8 cellular contexts compared by ENCODE assay signal in the genomic region with DNA sequence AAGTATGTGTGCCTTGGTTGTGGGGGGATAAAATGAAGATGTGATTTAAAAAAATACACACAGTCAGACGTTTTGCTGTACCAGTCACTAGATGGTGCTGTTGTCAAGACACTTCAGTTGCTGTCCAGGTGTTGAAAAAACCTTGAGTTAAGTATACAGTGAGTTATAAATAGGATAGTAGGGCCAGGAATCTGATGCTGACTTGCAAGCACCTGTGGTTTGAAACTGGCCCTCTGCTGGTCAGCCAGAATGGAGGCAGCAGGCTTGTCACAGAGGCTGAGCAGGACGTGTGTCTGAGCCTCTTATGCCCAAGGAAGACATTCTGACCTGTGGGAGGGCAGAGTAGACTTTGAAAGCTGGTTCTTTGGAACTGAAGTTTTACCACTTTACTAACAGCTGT. TPM values are rescaled to one million over a fixed set of nuclear protein-coding genes. Genes with fewer than 3 reads are reported as not detected.
A peak's percentile ranks its signal among the peaks of the same experiment; 100 is the strongest.
DNase-seq lines count a peak whose midpoint lies in the region; ATAC-seq and TF ChIP-seq lines count a peak whose summit lies in the region.

No MANE protein-coding gene starts in this region.

- no peaks in the 10 kb centered on the region for H3K9me3 Mint-ChIP-seq in CD4-positive, alpha-beta memory T cell
- H3K9me3 Mint-ChIP-seq in T-cell (no peaks in the 10 kb centered on the region), endothelial cell (ENCODE audit: unreplicated experiment) (no peaks in the 10 kb centered on the region)

- H3K4me3 ChIP-seq in CD4-positive, alpha-beta memory T cell (ENCODE audit: low read length in 2 of 2): no peak overlapping the region

- H3K4me1 Mint-ChIP-seq in CD4-positive, alpha-beta memory T cell: peaks cover 0 to 2% (median 0%) of the 10 kb centered on the region in 4 donors
- H3K4me1 Mint-ChIP-seq in T-cell (no peaks in the 10 kb centered on the region), endothelial cell (ENCODE audit: unreplicated experiment) (no peaks in the 10 kb centered on the region)

- H3K27ac Mint-ChIP-seq in CD4-positive, alpha-beta memory T cell: peak overlapping the region in 2 of 7 donors; percentile 25 to 33
- H3K27ac Mint-ChIP-seq in T-cell: no peak overlapping the region
- no peak overlapping the region for H3K27ac Mint-ChIP-seq in endothelial cell (ENCODE audit: unreplicated experiment)

- no peaks in the 10 kb centered on the region for H3K4me1 ChIP-seq in CD4-positive, alpha-beta memory T cell (ENCODE audit: insufficient read depth, low read length)

- intact Hi-C loops in CD4-positive, alpha-beta memory T cell (cut with micrococcal nuclease): loop anchor here (1.0 to 5.0 kb wide), 4 partner anchors 185 to 1111 kb away; no protein-coding TSS in a partner anchor

- no peak overlapping the region for H3K4me3 Mint-ChIP-seq in CD4-positive, alpha-beta memory T cell
- H3K4me3 Mint-ChIP-seq in T-cell: no peak overlapping the region
- no peak overlapping the region for H3K4me3 Mint-ChIP-seq in endothelial cell (ENCODE audit: unreplicated experiment)

- POLR2A ChIA-PET in CD4-positive, alpha-beta memory T cell (lab: Charles Lee; ENCODE audit: partially characterized antibody): interaction anchor here (1.0 kb wide), 1 partner anchor 51 kb away, joined by 3 read pairs; the partner anchor contains the start of gene CMTR1
- POLR2A ChIA-PET in T-cell (lab: Charles Lee): no interaction called here

- peak; percentile 41 to 55 (median 45) for DNase-seq in CD4-positive, alpha-beta memory T cell
- DNase-seq in GM20000 (ENCODE audit: low spot score) (peak; percentile 62), NCI-H1694 (lab: John Stamatoyannopoulos, UW) (peak; percentile 18), T-cell (peak in 16 of 34 experiments; percentile 1 to 28 (median 10)), endothelial cell (ENCODE audit: low spot score) (peak; percentile 20), myocyte (ENCODE audit: low read depth) (peak; percentile 64), cerebellar nuclear complex (lab: John Stamatoyannopoulos, UW) (no peak)

- CTCF ChIA-PET in CD4-positive, alpha-beta memory T cell (lab: Charles Lee; ENCODE audit: partially characterized antibody): interaction anchor here (0.6 to 1.7 kb wide), 6 partner anchors 11 to 310 kb away, joined by 3 to 10 read pairs (median 4); no protein-coding TSS in a partner anchor
- CTCF ChIA-PET in T-cell (lab: Charles Lee): interaction anchor here (0.6 to 1.5 kb wide), 2 partner anchors 113 to 311 kb away, joined by 3 read pairs; no protein-coding TSS in a partner anchor

- TF ChIP-seq CTCF in GM20000 (IDR thresholded peaks at IDR 0.05; ENCODE audit: extremely low read depth, missing control alignments) (peak; percentile 17), endothelial cell (IDR thresholded peaks at IDR 0.05; ENCODE audit: unreplicated experiment) (peak; percentile 73)

- H3K27me3 ChIP-seq in CD4-positive, alpha-beta memory T cell (ENCODE audit: insufficient read depth, low read length): no peaks in the 10 kb centered on the region

- H3K36me3 Mint-ChIP-seq in CD4-positive, alpha-beta memory T cell: peaks cover 22 to 47% of the 10 kb centered on the region in 2 donors
- H3K36me3 Mint-ChIP-seq in T-cell: peaks cover 35% of the 10 kb centered on the region
- peaks cover 11% of the 10 kb centered on the region for H3K36me3 Mint-ChIP-seq in endothelial cell (ENCODE audit: low read depth, unreplicated experiment)

- no peaks in the 10 kb centered on the region for H3K27me3 Mint-ChIP-seq in CD4-positive, alpha-beta memory T cell
- H3K27me3 Mint-ChIP-seq in T-cell (no peaks in the 10 kb centered on the region), endothelial cell (ENCODE audit: unreplicated experiment) (no peaks in the 10 kb centered on the region)

- H3K9me3 ChIP-seq in CD4-positive, alpha-beta memory T cell (ENCODE audit: control insufficient read depth in 1 of 2, low read length in 2 of 2): no peaks in the 10 kb centered on the region

- ATAC-seq in T-cell (replicated peaks in 1 of 4) (peak in 3 of 4 experiments; percentile 34 to 53 (median 41)), HG03442 (IDR thresholded peaks at IDR 0.05; ENCODE audit: unreplicated experiment) (no peak)

- peaks cover 5% of the 10 kb centered on the region for H3K36me3 ChIP-seq in CD4-positive, alpha-beta memory T cell (ENCODE audit: insufficient read depth, low read length)

- H3K27ac ChIP-seq in CD4-positive, alpha-beta memory T cell (ENCODE audit: low read depth, low read length): no peak overlapping the region

RNA-seq across cellular contexts. Expression of gene RNF8, which starts 27.8 kb away (rescaled TPM):
- total RNA-seq in CD4-positive, alpha-beta memory T cell: 10 to 100 TPM; 14.8 to 16.6 TPM
- 10 to 100 TPM; 14.2 to 17.2 TPM for polyA plus RNA-seq in CD4-positive, alpha-beta memory T cell
- total RNA-seq in T-cell (10 to 100 TPM; 10.6 to 18.5 (median 15.2) TPM), endothelial cell (ENCODE audit: unreplicated experiment) (21.8 TPM), myocyte (14.0 and 21.5 TPM in 2 replicates)
- 12.6 TPM for polyA plus RNA-seq in myocyte (2012)

RNA-seq across cellular contexts. Expression of gene CMTR1, which starts 51.4 kb away (rescaled TPM):
- total RNA-seq in CD4-positive, alpha-beta memory T cell: 10 to 100 TPM; 75.0 to 79.1 TPM
- 10 to 100 TPM; 28.4 to 32.6 TPM for polyA plus RNA-seq in CD4-positive, alpha-beta memory T cell
- total RNA-seq in T-cell: 10 to 100 TPM; 62.5 to 82.7 (median 75.2) TPM
- total RNA-seq in endothelial cell (ENCODE audit: unreplicated experiment): 50.0 TPM
- 34.0 and 35.1 TPM in 2 replicates for total RNA-seq in myocyte
- 34.5 TPM for polyA plus RNA-seq in myocyte (2012)

Comparison
In these comparisons a context has a peak if more than half of its experiments do, and no peak if none do; other contexts are left out.
1. DNase-seq: peak in CD4-positive, alpha-beta memory T cell (5 of 5), GM20000 (single experiment), NCI-H1694 (single experiment), endothelial cell (single experiment) and myocyte (single experiment); none in cerebellar nuclear complex (0 of 2).